In the genomic region with DNA sequence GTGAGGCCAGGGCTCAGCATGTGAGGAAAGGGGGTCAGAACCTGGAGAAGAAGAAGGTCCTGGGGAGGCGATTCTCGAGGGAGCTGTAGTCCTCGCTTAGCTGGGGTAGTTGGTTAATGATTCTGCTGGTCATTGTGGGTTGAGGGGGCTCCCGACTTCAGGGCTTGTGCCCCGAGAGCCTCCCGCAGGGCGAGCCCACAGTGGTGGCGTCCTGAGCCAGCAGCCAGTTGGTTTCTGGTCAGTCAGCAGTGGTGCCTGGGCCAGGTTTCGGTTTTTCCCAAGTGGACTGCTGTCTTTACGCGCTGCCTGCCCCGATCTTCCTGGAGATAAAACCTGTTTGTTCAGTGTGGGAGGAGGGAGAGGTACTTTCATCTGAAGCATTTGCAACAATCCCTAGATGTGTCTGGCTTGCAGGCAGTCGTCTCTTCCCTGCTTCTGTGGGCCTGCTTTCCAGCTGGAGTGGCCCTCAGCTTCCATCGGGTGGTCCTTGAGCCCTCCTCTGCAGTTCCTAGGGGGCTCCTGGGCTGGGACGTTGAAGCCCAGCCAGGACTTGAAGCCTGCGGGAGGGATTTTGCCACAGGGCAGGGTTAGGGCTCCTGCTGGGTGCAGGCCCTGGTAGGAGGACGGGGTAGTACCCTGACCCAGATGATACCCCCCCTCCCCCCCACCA, we compare ENCODE assay signal across 1 cellular context.
TF ChIP-seq lines count a peak whose summit lies in the region.

No MANE protein-coding gene starts in this region.

TF ChIP-seq in K562, 482 proteins besides CTCF, POLR2A, EP300 and RAD21:
- TF ChIP-seq ETS2 (tag; IDR thresholded peaks at IDR 0.05; ENCODE audit: borderline replicate concordance, poor library complexity, severe bottlenecking) (no peak), KLF1 (tag; IDR thresholded peaks at IDR 0.05) (no peak), IRF9 (tag; IDR thresholded peaks at IDR 0.05) (no peak), MEF2D (tag; conservative IDR thresholded peaks at IDR 0.05; ENCODE audit: low read depth) (no peak), KAT7 (CRISPR knock-in tag; IDR thresholded peaks at IDR 0.05; ENCODE audit: borderline replicate concordance) (0 out of 2 replicates have a peak, but pooled peaks have one; percentile 50), GATA2 (CRISPR knock-in tag; IDR thresholded peaks at IDR 0.05) (peak; percentile 58), FOXA3 (CRISPR knock-in tag; conservative IDR thresholded peaks at IDR 0.05 in 1 of 2, IDR thresholded peaks at IDR 0.05 in 1 of 2) (peak in 1 of 2 experiments; percentile 51; a peak in 1 of 4 replicates), ZNF263 (CRISPR knock-in tag; IDR thresholded peaks at IDR 0.05; ENCODE audit: borderline replicate concordance) (peak; percentile 43; the same call in 1 of the 2 replicates), RBFOX2 (IDR thresholded peaks at IDR 0.05; ENCODE audit: low read depth, low read length) (peak; percentile 48), MTA2 (IDR thresholded peaks at IDR 0.05; ENCODE audit: low read depth) (no peak), KDM4B (IDR thresholded peaks at IDR 0.05; ENCODE audit: borderline replicate concordance in 2 of 2, low read depth in 1 of 2) (peak in 1 of 2 experiments; percentile 7; a peak in 1 of 4 replicates), VEZF1 (CRISPR knock-in tag; IDR thresholded peaks at IDR 0.05) (0 out of 2 replicates have a peak, but pooled peaks have one; percentile 15), ZNF407 (IDR thresholded peaks at IDR 0.05; ENCODE audit: low read depth) (no peak), NFRKB (IDR thresholded peaks at IDR 0.05; ENCODE audit: low read depth) (no peak), POLR2G (IDR thresholded peaks at IDR 0.05; ENCODE audit: low read depth, low read length) (peak; percentile 65), ZNF778 (CRISPR knock-in tag; IDR thresholded peaks at IDR 0.05) (no peak), MTA3 (IDR thresholded peaks at IDR 0.05; ENCODE audit: borderline replicate concordance) (peak; percentile 24; the same call in 1 of the 2 replicates)
- TF ChIP-seq, protein P1, sequence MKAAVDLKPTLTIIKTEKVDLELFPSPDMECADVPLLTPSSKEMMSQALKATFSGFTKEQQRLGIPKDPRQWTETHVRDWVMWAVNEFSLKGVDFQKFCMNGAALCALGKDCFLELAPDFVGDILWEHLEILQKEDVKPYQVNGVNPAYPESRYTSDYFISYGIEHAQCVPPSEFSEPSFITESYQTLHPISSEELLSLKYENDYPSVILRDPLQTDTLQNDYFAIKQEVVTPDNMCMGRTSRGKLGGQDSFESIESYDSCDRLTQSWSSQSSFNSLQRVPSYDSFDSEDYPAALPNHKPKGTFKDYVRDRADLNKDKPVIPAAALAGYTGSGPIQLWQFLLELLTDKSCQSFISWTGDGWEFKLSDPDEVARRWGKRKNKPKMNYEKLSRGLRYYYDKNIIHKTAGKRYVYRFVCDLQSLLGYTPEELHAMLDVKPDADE (conservative IDR thresholded peaks at IDR 0.05; ENCODE audit: control insufficient read depth, low read depth, low read length) = 0 out of 2 replicates have a peak, but pooled peaks have one; percentile 57
- TF ChIP-seq, protein P2, sequence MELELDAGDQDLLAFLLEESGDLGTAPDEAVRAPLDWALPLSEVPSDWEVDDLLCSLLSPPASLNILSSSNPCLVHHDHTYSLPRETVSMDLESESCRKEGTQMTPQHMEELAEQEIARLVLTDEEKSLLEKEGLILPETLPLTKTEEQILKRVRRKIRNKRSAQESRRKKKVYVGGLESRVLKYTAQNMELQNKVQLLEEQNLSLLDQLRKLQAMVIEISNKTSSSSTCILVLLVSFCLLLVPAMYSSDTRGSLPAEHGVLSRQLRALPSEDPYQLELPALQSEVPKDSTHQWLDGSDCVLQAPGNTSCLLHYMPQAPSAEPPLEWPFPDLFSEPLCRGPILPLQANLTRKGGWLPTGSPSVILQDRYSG (tag; conservative IDR thresholded peaks at IDR 0.05; ENCODE audit: low read depth) = 0 out of 2 replicates have a peak, but pooled peaks have one; percentile 19
- TF ChIP-seq, protein P3, sequence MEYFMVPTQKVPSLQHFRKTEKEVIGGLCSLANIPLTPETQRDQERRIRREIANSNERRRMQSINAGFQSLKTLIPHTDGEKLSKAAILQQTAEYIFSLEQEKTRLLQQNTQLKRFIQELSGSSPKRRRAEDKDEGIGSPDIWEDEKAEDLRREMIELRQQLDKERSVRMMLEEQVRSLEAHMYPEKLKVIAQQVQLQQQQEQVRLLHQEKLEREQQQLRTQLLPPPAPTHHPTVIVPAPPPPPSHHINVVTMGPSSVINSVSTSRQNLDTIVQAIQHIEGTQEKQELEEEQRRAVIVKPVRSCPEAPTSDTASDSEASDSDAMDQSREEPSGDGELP (CRISPR knock-in tag; IDR thresholded peaks at IDR 0.05; ENCODE audit: borderline replicate concordance) = peak; percentile 46; the same call in 1 of the 2 replicates
- TF ChIP-seq, protein P4, sequence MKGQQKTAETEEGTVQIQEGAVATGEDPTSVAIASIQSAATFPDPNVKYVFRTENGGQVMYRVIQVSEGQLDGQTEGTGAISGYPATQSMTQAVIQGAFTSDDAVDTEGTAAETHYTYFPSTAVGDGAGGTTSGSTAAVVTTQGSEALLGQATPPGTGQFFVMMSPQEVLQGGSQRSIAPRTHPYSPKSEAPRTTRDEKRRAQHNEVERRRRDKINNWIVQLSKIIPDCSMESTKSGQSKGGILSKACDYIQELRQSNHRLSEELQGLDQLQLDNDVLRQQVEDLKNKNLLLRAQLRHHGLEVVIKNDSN (CRISPR knock-in tag; IDR thresholded peaks at IDR 0.05) = peak; percentile 31; the same call in 1 of the 2 replicates
